ENCODE assay signal across 32 cellular contexts in the genomic region with DNA sequence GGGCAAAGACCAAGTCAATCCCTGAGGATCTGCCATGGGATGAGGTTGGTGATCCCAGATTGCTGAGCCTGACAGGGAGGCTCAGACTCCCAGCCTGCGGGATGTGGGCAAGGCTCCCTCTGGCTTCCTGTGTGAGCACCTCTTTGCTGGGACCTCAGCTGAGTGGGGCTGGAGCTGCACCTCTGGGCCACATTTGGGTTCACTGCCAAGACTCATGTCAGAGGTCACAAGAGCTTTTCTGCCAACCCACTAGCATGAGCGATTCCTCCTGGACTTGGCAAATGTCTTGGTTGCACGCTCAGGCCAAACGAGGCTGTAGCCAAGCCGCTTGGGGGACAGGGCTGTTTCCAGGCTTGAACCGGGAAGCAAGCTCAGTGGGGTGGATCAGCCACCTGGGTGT.
"Had no signal": no experiment of that assay in that cellular context is flagged by ENCODE, and none has a peak within 500 bp of the region (broad histone marks: within the 10 kb centered on the region; RNA-seq: fewer than 3 reads in every experiment).

No MANE protein-coding gene starts in this region.

- H3K4me3 Mint-ChIP-seq: activated B cell treated with CpG ODN at 0.5 μM for 24 hours; activated CD8-positive, alpha-beta T cell treated with anti-CD3 and anti-CD28 coated beads for 36 hours; activated naive CD8-positive, alpha-beta T cell; activated T-cell treated with anti-CD3 and anti-CD28 coated beads, Interleukin-2, amount 50 U/mL, for 4 hours; activated T-helper 17 cell treated with anti-CD3 and anti-CD28 coated beads, Interleukin-2, amount 50 U/mL, for 72 hours; central memory CD8-positive, alpha-beta T cell; dendritic cell treated with granulocyte-macrophage colony-stimulating factor and Interleukin-4, amounts not matched to agents 40 ng/mL and 50 ng/mL, for 4 days; endodermal cell; T-helper 1 cell treated with Interleukin-12 subunit alpha and Interleukin-12 subunit beta and Interleukin-4 antibody, amounts not matched to agents 30 μg/mL and 1 μg/mL, for 36 hours; T-helper 2 cell treated with Interferon-gamma antibody and Interleukin-4, amounts not matched to agents 5 μg/mL and 100 μg/mL, for 36 hours had no signal

- DNase-seq: activated B cell treated with CpG ODN at 0.5 μM for 24 hours; activated CD4-positive, alpha-beta T cell treated with anti-CD3 and anti-CD28 coated beads for 48 hours; activated CD4-positive, alpha-beta T cell treated with anti-CD3 and anti-CD28 coated beads, Interleukin-2, amount 50 U/mL, for 1 hour; activated CD4-positive, alpha-beta T cell treated with anti-CD3 and anti-CD28 coated beads, Interleukin-2, amount 50 U/mL, for 48 hours; activated CD8-positive, alpha-beta memory T cell treated with anti-CD3 and anti-CD28 coated beads for 24 hours; activated CD8-positive, alpha-beta T cell treated with anti-CD3 and anti-CD28 coated beads for 36 hours; activated effector memory CD4-positive, alpha-beta T cell treated with Interleukin-2 at 50 U/mL for 16 hours; activated gamma-delta T cell treated with Interleukin-2 at 50 U/mL for 16 hours; activated naive CD4-positive, alpha-beta T cell treated with anti-CD3 and anti-CD28 coated beads, Interleukin-2, amount 50 U/mL, for 16 hours; activated naive CD4-positive, alpha-beta T cell treated with Interleukin-2 at 50 U/mL for 16 hours; activated T-cell treated with anti-CD3 and anti-CD28 coated beads, Interleukin-2, amount 50 U/mL, for 4 hours; amniotic stem cell; anterior cingulate cortex; brain microvascular endothelial cell; dorsolateral prefrontal cortex; effector memory CD4-positive, alpha-beta T cell; endodermal cell; foreskin keratinocyte; gastrocnemius medialis; glutamatergic neuron; T1000; WERI-Rb-1 had no signal

- H3K4me3 ChIP-seq: coronary artery, dorsolateral prefrontal cortex, gastrocnemius medialis, heart left ventricle had no signal

- H3K27me3 ChIP-seq: brain microvascular endothelial cell, dorsolateral prefrontal cortex, foreskin keratinocyte had no signal

- H3K27me3 Mint-ChIP-seq: activated B cell treated with CpG ODN at 0.5 μM for 24 hours; activated CD8-positive, alpha-beta T cell treated with anti-CD3 and anti-CD28 coated beads for 36 hours; activated naive CD8-positive, alpha-beta T cell; dendritic cell treated with granulocyte-macrophage colony-stimulating factor and Interleukin-4, amounts not matched to agents 40 ng/mL and 50 ng/mL, for 4 days had no signal

- H3K4me1 ChIP-seq: foreskin keratinocyte, gastrocnemius medialis, heart left ventricle had no signal

- H3K4me1 Mint-ChIP-seq: activated B cell treated with CpG ODN at 0.5 μM for 24 hours; activated T-helper 17 cell treated with anti-CD3 and anti-CD28 coated beads, Interleukin-2, amount 50 U/mL, for 72 hours; central memory CD8-positive, alpha-beta T cell; endodermal cell had no signal

- ATAC-seq: activated CD4-positive, CD25-positive, alpha-beta regulatory T cell treated with anti-CD3 and anti-CD28 coated beads, Interleukin-2, amount 50 U/mL, for 24 hours; activated CD8-positive, alpha-beta T cell treated with anti-CD3 and anti-CD28 coated beads for 36 hours; activated T-cell treated with anti-CD3 and anti-CD28 coated beads, Interleukin-2, amount 50 U/mL, for 4 hours; activated T-helper 17 cell treated with anti-CD3 and anti-CD28 coated beads, Interleukin-2, amount 50 U/mL, for 72 hours; esophagus mucosa; foreskin keratinocyte; gastrocnemius medialis; heart left ventricle had no signal

- H3K36me3 Mint-ChIP-seq: activated naive CD8-positive, alpha-beta T cell had no signal

- H3K27ac Mint-ChIP-seq: activated B cell treated with CpG ODN at 0.5 μM for 24 hours; activated CD8-positive, alpha-beta T cell treated with anti-CD3 and anti-CD28 coated beads for 36 hours; activated naive CD8-positive, alpha-beta T cell; activated T-helper 17 cell treated with anti-CD3 and anti-CD28 coated beads, Interleukin-2, amount 50 U/mL, for 72 hours; dendritic cell treated with granulocyte-macrophage colony-stimulating factor and Interleukin-4, amounts not matched to agents 40 ng/mL and 50 ng/mL, for 4 days; endodermal cell; T-helper 1 cell treated with Interleukin-12 subunit alpha and Interleukin-12 subunit beta and Interleukin-4 antibody, amounts not matched to agents 30 μg/mL and 1 μg/mL, for 36 hours; T-helper 2 cell treated with Interferon-gamma antibody and Interleukin-4, amounts not matched to agents 5 μg/mL and 100 μg/mL, for 36 hours had no signal

- H3K36me3 ChIP-seq: brain microvascular endothelial cell, gastrocnemius medialis, heart left ventricle, WERI-Rb-1 had no signal
